Comparison of ENCODE assay signal across 1 cellular context in the genomic region with DNA sequence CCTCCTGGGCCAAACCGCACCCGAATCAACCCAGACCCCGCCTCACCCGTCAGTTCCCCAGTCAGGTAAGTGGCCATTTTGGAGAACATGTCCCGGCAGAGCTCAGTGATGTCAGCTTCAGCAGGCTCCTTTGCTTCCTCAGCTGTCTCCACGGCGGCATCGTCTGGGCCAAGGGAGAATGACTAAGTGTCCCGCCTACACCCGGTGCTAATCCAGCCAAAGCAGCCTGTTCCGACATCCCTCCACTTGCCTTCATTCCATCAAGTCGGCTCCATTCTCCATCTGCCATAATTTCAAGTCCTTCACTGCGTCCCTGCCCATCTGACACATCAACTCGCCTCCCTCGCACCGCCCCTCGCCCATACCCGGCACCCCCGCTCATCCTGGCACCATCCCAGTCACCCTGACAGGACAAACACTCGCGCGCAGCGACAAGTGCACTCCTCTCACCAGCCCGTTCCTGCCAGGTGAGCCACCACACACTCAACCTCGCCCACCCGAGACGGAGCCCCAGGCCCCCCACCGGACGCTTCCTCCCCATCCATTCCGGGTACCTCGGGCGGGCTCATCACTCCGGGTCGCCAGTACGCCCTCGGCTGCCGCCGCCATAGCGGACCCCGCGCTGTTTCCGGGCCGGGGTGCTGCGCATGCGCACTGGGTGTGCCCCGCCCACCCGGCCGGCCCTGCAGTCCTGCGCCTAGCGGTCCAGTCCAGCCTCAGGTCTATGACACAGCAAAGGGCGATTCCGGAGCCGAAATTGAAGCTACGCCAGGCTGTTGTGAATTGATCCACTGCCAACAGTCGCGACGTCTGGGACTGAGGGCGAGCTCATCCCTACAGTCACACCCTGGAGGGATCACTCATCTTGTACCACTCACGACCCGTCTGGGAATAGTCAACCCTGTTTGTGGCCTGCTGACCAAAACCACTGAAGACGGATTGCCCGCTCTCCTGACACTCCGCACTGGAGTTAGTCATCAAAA.
TF ChIP-seq lines count a peak whose summit lies in the region.

A gene (minus strand): TSS at position 630 of the 983 bp plus-strand sequence. CDS start 21 bp downstream, at position 609.

TF ChIP-seq in GM12878, 131 proteins besides CTCF, POLR2A, EP300 and RAD21 (continued from another document and continues in another):
- TF ChIP-seq, protein P1, sequence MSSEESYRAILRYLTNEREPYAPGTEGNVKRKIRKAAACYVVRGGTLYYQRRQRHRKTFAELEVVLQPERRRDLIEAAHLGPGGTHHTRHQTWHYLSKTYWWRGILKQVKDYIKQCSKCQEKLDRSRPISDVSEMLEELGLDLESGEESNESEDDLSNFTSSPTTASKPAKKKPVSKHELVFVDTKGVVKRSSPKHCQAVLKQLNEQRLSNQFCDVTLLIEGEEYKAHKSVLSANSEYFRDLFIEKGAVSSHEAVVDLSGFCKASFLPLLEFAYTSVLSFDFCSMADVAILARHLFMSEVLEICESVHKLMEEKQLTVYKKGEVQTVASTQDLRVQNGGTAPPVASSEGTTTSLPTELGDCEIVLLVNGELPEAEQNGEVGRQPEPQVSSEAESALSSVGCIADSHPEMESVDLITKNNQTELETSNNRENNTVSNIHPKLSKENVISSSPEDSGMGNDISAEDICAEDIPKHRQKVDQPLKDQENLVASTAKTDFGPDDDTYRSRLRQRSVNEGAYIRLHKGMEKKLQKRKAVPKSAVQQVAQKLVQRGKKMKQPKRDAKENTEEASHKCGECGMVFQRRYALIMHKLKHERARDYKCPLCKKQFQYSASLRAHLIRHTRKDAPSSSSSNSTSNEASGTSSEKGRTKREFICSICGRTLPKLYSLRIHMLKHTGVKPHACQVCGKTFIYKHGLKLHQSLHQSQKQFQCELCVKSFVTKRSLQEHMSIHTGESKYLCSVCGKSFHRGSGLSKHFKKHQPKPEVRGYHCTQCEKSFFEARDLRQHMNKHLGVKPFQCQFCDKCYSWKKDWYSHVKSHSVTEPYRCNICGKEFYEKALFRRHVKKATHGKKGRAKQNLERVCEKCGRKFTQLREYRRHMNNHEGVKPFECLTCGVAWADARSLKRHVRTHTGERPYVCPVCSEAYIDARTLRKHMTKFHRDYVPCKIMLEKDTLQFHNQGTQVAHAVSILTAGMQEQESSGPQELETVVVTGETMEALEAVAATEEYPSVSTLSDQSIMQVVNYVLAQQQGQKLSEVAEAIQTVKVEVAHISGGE (CRISPR knock-in tag; IDR thresholded peaks at IDR 0.05), result no peak
- TF ChIP-seq FOXM1 (IDR thresholded peaks at IDR 0.05; ENCODE audit: low read depth, low read length) (no peak), NFYA (IDR thresholded peaks at IDR 0.05; ENCODE audit: borderline replicate concordance, low read depth, low read length) (no peak), ZNF207 (IDR thresholded peaks at IDR 0.05; ENCODE audit: borderline replicate concordance) (0 out of 2 replicates have a peak, but pooled peaks have one; percentile 18), SMAD1 (IDR thresholded peaks at IDR 0.05; ENCODE audit: low read depth, partially characterized antibody) (no peak), SREBF2 (IDR thresholded peaks at IDR 0.05; ENCODE audit: low read length) (no peak), BACH1 (IDR thresholded peaks at IDR 0.05; ENCODE audit: borderline replicate concordance) (no peak; the same call in 1 of the 2 replicates), IKZF1 (conservative IDR thresholded peaks at IDR 0.05) (peak; percentile 61), EZH2 (IDR thresholded peaks at IDR 0.05; ENCODE audit: borderline replicate concordance, control insufficient read depth, low read depth, low read length) (no peak), CHD2 (IDR thresholded peaks at IDR 0.05; ENCODE audit: borderline replicate concordance, low read depth, low read length) (no peak), PAX8 (IDR thresholded peaks at IDR 0.05) (no peak), TBL1XR1 (IDR thresholded peaks at IDR 0.05; ENCODE audit: low read depth, low read length) (no peak), NRF1 (conservative IDR thresholded peaks at IDR 0.05; ENCODE audit: low read depth, low read length) (peak; percentile 81), SMARCA5 (IDR thresholded peaks at IDR 0.05) (no peak), NBN (IDR thresholded peaks at IDR 0.05) (peak; percentile 90), BCL11A (IDR thresholded peaks at IDR 0.05; ENCODE audit: low read depth, low read length) (no peak), BRCA1 (IDR thresholded peaks at IDR 0.05; ENCODE audit: low read depth, low read length) (no peak), MTA2 (IDR thresholded peaks at IDR 0.05; ENCODE audit: low read depth) (peak; percentile 31; the same call in 1 of the 2 replicates), NR2F1 (conservative IDR thresholded peaks at IDR 0.05) (0 out of 2 replicates have a peak, but pooled peaks have one; percentile 38), HDAC2 (IDR thresholded peaks at IDR 0.05) (no peak), SMC3 (IDR thresholded peaks at IDR 0.05; ENCODE audit: borderline replicate concordance, low read length) (no peak), POLR2AphosphoS2 (IDR thresholded peaks at IDR 0.05; ENCODE audit: low read depth, low read length) (peak; percentile 81; the same call in 1 of the 2 replicates), ATF7 (IDR thresholded peaks at IDR 0.05; ENCODE audit: low read depth) (0 out of 2 replicates have a peak, but pooled peaks have one; percentile 41), POLR2AphosphoS5 (IDR thresholded peaks at IDR 0.05; ENCODE audit: low read length) (peak; percentile 87), SUPT20H (IDR thresholded peaks at IDR 0.05; ENCODE audit: borderline replicate concordance, control insufficient read depth, low read depth, low read length) (no peak), BMI1 (IDR thresholded peaks at IDR 0.05; ENCODE audit: borderline replicate concordance) (no peak), WRNIP1 (IDR thresholded peaks at IDR 0.05; ENCODE audit: borderline replicate concordance, low read depth, low read length) (no peak)
- TF ChIP-seq, protein P2, sequence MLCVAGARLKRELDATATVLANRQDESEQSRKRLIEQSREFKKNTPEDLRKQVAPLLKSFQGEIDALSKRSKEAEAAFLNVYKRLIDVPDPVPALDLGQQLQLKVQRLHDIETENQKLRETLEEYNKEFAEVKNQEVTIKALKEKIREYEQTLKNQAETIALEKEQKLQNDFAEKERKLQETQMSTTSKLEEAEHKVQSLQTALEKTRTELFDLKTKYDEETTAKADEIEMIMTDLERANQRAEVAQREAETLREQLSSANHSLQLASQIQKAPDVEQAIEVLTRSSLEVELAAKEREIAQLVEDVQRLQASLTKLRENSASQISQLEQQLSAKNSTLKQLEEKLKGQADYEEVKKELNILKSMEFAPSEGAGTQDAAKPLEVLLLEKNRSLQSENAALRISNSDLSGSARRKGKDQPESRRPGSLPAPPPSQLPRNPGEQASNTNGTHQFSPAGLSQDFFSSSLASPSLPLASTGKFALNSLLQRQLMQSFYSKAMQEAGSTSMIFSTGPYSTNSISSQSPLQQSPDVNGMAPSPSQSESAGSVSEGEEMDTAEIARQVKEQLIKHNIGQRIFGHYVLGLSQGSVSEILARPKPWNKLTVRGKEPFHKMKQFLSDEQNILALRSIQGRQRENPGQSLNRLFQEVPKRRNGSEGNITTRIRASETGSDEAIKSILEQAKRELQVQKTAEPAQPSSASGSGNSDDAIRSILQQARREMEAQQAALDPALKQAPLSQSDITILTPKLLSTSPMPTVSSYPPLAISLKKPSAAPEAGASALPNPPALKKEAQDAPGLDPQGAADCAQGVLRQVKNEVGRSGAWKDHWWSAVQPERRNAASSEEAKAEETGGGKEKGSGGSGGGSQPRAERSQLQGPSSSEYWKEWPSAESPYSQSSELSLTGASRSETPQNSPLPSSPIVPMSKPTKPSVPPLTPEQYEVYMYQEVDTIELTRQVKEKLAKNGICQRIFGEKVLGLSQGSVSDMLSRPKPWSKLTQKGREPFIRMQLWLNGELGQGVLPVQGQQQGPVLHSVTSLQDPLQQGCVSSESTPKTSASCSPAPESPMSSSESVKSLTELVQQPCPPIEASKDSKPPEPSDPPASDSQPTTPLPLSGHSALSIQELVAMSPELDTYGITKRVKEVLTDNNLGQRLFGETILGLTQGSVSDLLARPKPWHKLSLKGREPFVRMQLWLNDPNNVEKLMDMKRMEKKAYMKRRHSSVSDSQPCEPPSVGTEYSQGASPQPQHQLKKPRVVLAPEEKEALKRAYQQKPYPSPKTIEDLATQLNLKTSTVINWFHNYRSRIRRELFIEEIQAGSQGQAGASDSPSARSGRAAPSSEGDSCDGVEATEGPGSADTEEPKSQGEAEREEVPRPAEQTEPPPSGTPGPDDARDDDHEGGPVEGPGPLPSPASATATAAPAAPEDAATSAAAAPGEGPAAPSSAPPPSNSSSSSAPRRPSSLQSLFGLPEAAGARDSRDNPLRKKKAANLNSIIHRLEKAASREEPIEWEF (IDR thresholded peaks at IDR 0.05; ENCODE audit: insufficient replicate concordance, low read depth, low read length), result no peak
- TF ChIP-seq, protein P3, sequence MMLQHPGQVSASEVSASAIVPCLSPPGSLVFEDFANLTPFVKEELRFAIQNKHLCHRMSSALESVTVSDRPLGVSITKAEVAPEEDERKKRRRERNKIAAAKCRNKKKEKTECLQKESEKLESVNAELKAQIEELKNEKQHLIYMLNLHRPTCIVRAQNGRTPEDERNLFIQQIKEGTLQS (IDR thresholded peaks at IDR 0.05; ENCODE audit: borderline replicate concordance, extremely low read depth, low read depth, low read length), result no peak
- TF ChIP-seq, protein P4, sequence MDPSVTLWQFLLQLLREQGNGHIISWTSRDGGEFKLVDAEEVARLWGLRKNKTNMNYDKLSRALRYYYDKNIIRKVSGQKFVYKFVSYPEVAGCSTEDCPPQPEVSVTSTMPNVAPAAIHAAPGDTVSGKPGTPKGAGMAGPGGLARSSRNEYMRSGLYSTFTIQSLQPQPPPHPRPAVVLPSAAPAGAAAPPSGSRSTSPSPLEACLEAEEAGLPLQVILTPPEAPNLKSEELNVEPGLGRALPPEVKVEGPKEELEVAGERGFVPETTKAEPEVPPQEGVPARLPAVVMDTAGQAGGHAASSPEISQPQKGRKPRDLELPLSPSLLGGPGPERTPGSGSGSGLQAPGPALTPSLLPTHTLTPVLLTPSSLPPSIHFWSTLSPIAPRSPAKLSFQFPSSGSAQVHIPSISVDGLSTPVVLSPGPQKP (IDR thresholded peaks at IDR 0.05; ENCODE audit: low read depth, low read length), result no peak; the same call in 1 of the 2 replicates
- TF ChIP-seq, protein P5, sequence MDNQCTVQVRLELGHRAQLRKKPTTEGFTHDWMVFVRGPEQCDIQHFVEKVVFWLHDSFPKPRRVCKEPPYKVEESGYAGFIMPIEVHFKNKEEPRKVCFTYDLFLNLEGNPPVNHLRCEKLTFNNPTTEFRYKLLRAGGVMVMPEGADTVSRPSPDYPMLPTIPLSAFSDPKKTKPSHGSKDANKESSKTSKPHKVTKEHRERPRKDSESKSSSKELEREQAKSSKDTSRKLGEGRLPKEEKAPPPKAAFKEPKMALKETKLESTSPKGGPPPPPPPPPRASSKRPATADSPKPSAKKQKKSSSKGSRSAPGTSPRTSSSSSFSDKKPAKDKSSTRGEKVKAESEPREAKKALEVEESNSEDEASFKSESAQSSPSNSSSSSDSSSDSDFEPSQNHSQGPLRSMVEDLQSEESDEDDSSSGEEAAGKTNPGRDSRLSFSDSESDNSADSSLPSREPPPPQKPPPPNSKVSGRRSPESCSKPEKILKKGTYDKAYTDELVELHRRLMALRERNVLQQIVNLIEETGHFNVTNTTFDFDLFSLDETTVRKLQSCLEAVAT (IDR thresholded peaks at IDR 0.05), result 0 out of 2 replicates have a peak, but pooled peaks have one; percentile 62
- TF ChIP-seq, protein P6, sequence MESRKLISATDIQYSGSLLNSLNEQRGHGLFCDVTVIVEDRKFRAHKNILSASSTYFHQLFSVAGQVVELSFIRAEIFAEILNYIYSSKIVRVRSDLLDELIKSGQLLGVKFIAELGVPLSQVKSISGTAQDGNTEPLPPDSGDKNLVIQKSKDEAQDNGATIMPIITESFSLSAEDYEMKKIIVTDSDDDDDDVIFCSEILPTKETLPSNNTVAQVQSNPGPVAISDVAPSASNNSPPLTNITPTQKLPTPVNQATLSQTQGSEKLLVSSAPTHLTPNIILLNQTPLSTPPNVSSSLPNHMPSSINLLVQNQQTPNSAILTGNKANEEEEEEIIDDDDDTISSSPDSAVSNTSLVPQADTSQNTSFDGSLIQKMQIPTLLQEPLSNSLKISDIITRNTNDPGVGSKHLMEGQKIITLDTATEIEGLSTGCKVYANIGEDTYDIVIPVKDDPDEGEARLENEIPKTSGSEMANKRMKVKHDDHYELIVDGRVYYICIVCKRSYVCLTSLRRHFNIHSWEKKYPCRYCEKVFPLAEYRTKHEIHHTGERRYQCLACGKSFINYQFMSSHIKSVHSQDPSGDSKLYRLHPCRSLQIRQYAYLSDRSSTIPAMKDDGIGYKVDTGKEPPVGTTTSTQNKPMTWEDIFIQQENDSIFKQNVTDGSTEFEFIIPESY (IDR thresholded peaks at IDR 0.05), result no peak
- TF ChIP-seq, protein P7, sequence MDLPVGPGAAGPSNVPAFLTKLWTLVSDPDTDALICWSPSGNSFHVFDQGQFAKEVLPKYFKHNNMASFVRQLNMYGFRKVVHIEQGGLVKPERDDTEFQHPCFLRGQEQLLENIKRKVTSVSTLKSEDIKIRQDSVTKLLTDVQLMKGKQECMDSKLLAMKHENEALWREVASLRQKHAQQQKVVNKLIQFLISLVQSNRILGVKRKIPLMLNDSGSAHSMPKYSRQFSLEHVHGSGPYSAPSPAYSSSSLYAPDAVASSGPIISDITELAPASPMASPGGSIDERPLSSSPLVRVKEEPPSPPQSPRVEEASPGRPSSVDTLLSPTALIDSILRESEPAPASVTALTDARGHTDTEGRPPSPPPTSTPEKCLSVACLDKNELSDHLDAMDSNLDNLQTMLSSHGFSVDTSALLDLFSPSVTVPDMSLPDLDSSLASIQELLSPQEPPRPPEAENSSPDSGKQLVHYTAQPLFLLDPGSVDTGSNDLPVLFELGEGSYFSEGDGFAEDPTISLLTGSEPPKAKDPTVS (IDR thresholded peaks at IDR 0.05; ENCODE audit: low read depth, low read length), result no peak
- TF ChIP-seq, protein P8, sequence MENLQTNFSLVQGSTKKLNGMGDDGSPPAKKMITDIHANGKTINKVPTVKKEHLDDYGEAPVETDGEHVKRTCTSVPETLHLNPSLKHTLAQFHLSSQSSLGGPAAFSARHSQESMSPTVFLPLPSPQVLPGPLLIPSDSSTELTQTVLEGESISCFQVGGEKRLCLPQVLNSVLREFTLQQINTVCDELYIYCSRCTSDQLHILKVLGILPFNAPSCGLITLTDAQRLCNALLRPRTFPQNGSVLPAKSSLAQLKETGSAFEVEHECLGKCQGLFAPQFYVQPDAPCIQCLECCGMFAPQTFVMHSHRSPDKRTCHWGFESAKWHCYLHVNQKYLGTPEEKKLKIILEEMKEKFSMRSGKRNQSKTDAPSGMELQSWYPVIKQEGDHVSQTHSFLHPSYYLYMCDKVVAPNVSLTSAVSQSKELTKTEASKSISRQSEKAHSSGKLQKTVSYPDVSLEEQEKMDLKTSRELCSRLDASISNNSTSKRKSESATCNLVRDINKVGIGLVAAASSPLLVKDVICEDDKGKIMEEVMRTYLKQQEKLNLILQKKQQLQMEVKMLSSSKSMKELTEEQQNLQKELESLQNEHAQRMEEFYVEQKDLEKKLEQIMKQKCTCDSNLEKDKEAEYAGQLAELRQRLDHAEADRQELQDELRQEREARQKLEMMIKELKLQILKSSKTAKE (IDR thresholded peaks at IDR 0.05; ENCODE audit: low read depth, poor library complexity, severe bottlenecking), result no peak
- TF ChIP-seq, protein P9, sequence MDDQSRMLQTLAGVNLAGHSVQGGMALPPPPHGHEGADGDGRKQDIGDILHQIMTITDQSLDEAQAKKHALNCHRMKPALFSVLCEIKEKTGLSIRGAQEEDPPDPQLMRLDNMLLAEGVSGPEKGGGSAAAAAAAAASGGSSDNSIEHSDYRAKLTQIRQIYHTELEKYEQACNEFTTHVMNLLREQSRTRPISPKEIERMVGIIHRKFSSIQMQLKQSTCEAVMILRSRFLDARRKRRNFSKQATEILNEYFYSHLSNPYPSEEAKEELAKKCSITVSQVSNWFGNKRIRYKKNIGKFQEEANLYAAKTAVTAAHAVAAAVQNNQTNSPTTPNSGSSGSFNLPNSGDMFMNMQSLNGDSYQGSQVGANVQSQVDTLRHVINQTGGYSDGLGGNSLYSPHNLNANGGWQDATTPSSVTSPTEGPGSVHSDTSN (IDR thresholded peaks at IDR 0.05; ENCODE audit: insufficient replicate concordance, low read depth, low read length), result no peak
